In the genomic region with DNA sequence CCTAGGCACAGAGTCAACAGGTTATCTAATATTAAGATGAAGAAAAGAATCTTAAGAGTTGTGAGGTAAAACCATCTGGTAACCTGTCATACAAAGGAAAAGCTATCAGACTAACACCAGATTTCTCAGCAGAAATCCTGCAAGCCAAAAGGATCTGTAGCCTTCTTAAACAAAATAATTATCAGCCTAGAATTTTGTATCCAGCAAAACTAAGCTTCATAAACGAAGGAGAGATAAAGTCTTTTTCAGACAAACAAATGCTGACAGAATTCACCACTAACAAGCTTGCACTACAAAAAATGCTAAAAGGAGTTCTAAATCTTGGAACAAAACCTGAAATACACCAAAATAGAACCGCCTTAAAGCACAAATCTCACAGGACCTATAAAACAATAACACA, we compare ENCODE assay signal across 24 cellular contexts. TPM values are rescaled to one million over a fixed set of nuclear protein-coding genes. Genes with fewer than 3 reads are reported as not detected.
DNase-seq lines count a peak whose midpoint lies in the region; ATAC-seq and TF ChIP-seq lines count a peak whose summit lies in the region.
"Had no signal": no experiment of that assay in that cellular context is flagged by ENCODE, and none has a peak within 500 bp of the region (broad histone marks: within the 10 kb centered on the region; RNA-seq: fewer than 3 reads in every experiment).

No MANE protein-coding gene starts in this region.

- H3K36me3 ChIP-seq in HEK293 (ENCODE audit: control insufficient read depth in 2 of 2, insufficient read depth in 1 of 2, low read length in 2 of 2) (no peaks in the 10 kb centered on the region), iPS-18a (ENCODE audit: control insufficient read depth, low read depth, low read length) (no peaks in the 10 kb centered on the region), neural progenitor cell (no peaks in the 10 kb centered on the region), HAP-1 (replicated peaks) (no peaks in the 10 kb centered on the region)
- H3K36me3 ChIP-seq: BLaER1 treated with 17β-estradiol and CSF1 and Interleukin-3, amounts not matched to agents 10 nM and 100 nM had no signal

- in situ Hi-C loops in HAP-1 (cut with MboI; ENCODE audit: low sequenced_read_pairs) = no loop called here

- DNase-seq in WTC11 (ENCODE audit: low spot score) = no peak
- DNase-seq in neural progenitor cell (ENCODE audit: low spot score) = no peak
- DNase-seq in NCI-H128 (lab: John Stamatoyannopoulos, UW; ENCODE audit: unreplicated experiment) = no peak
- no peak for DNase-seq in HAP-1 (ENCODE audit: low spot score in 2 of 2)
- no peak for DNase-seq in activated naive CD8-positive, alpha-beta T cell treated with anti-CD3 and anti-CD28 coated beads for 36 hours
- DNase-seq: 8988T; CD8-positive, alpha-beta T cell; DMS 273 treated with DMSO at 0.1 percent for 48 hours; DMS53; DND-41; EL; GOT3; H7; KG1 had no signal

- ATAC-seq in WTC11 = no peak
- no peak for ATAC-seq in activated CD4-positive, CD25-positive, alpha-beta regulatory T cell treated with anti-CD3 and anti-CD28 coated beads, Interleukin-2, amount 50 U/mL, for 24 hours
- ATAC-seq: CD8-positive, alpha-beta T cell; GM12878; HepG2 had no signal

- H3K9me3 ChIP-seq in HEK293 (ENCODE audit: control insufficient read depth, insufficient read depth, low read depth, low read length) = no peaks in the 10 kb centered on the region
- peaks cover 3% of the 10 kb centered on the region for H3K9me3 ChIP-seq in iPS-18a (ENCODE audit: control insufficient read depth, low read depth, low read length)
- H3K9me3 ChIP-seq in neural progenitor cell (ENCODE audit: low read depth) = peaks cover 8% of the 10 kb centered on the region
- H3K9me3 ChIP-seq in HAP-1 = no peaks in the 10 kb centered on the region

- H3K9ac ChIP-seq in iPS-18a (ENCODE audit: low read length) (no peak overlapping the region), neural progenitor cell (no peak overlapping the region)
- H3K9ac ChIP-seq: BLaER1 treated with 17β-estradiol and CSF1 and Interleukin-3, amounts not matched to agents 10 nM and 100 nM had no signal

- H3K4me3 Mint-ChIP-seq in WTC11 (peak overlapping the region; percentile 73), neural progenitor cell (no peak overlapping the region)
- no peak overlapping the region for H3K4me3 Mint-ChIP-seq in activated naive CD8-positive, alpha-beta T cell treated with anti-CD3 and anti-CD28 coated beads for 36 hours
- H3K4me3 Mint-ChIP-seq: B cell; CD8-positive, alpha-beta T cell; IgD-negative memory B cell had no signal

- H3K27me3 ChIP-seq in iPS-18a (ENCODE audit: control insufficient read depth, insufficient read depth, low read length) (no peaks in the 10 kb centered on the region), neural progenitor cell (no peaks in the 10 kb centered on the region), HAP-1 (ENCODE audit: low read depth) (no peaks in the 10 kb centered on the region)
- H3K27me3 ChIP-seq: BLaER1 treated with 17β-estradiol and CSF1 and Interleukin-3, amounts not matched to agents 10 nM and 100 nM had no signal

- H3K79me2 ChIP-seq in neural progenitor cell (ENCODE audit: low read depth) = no peaks in the 10 kb centered on the region

- H3K4me2 ChIP-seq in neural progenitor cell = peak overlapping the region; percentile 18
- H3K4me2 ChIP-seq: BLaER1 treated with 17β-estradiol and CSF1 and Interleukin-3, amounts not matched to agents 10 nM and 100 nM had no signal

- H3K4me3 ChIP-seq in HEK293 (ENCODE audit: low read depth, low read length) (no peak overlapping the region), iPS-18a (ENCODE audit: low read length) (peak overlapping the region; percentile 14), neural progenitor cell (peak overlapping the region; percentile 19), HAP-1 (no peak overlapping the region)
- H3K4me3 ChIP-seq: BLaER1 treated with 17β-estradiol and CSF1 and Interleukin-3, amounts not matched to agents 10 nM and 100 nM; GM12878 had no signal

- H3K4me1 ChIP-seq in HEK293 (ENCODE audit: control insufficient read depth, insufficient read depth, low read length) (no peaks in the 10 kb centered on the region), iPS-18a (ENCODE audit: control insufficient read depth, low read depth, low read length) (no peaks in the 10 kb centered on the region), neural progenitor cell (no peaks in the 10 kb centered on the region), HAP-1 (no peaks in the 10 kb centered on the region)
- H3K4me1 ChIP-seq: BLaER1 treated with 17β-estradiol and CSF1 and Interleukin-3, amounts not matched to agents 10 nM and 100 nM had no signal

- POLR2A ChIA-PET in HEK293 (lab: Yijun Ruan, JAX) (no interaction called here), WTC11 (lab: Charles Lee) (interaction anchor here (1.1 kb wide), 1 partner anchor 9 kb away, joined by 3 read pairs; no protein-coding TSS in a partner anchor)

- peaks cover 11% of the 10 kb centered on the region for H3K4me1 Mint-ChIP-seq in WTC11
- H3K4me1 Mint-ChIP-seq in neural progenitor cell = no peaks in the 10 kb centered on the region
- H3K4me1 Mint-ChIP-seq in activated naive CD8-positive, alpha-beta T cell treated with anti-CD3 and anti-CD28 coated beads for 36 hours = no peaks in the 10 kb centered on the region
- H3K4me1 Mint-ChIP-seq: B cell, IgD-negative memory B cell had no signal

- H3F3A ChIP-seq in neural progenitor cell (ENCODE audit: low read depth) = no peaks in the 10 kb centered on the region

- H3K36me3 Mint-ChIP-seq in WTC11 = peaks cover 26% of the 10 kb centered on the region
- H3K36me3 Mint-ChIP-seq in neural progenitor cell = no peaks in the 10 kb centered on the region
- peaks cover 2% of the 10 kb centered on the region for H3K36me3 Mint-ChIP-seq in activated naive CD8-positive, alpha-beta T cell treated with anti-CD3 and anti-CD28 coated beads for 36 hours
- H3K36me3 Mint-ChIP-seq: CD8-positive, alpha-beta T cell; IgD-negative memory B cell had no signal

- H4K20me1 ChIP-seq in neural progenitor cell (ENCODE audit: low read depth) = no peaks in the 10 kb centered on the region
- H4K20me1 ChIP-seq: BLaER1 treated with 17β-estradiol and CSF1 and Interleukin-3, amounts not matched to agents 10 nM and 100 nM had no signal

- no peak for TF ChIP-seq CTCF in HEK293 (tag by site-specific recombination; IDR thresholded peaks at IDR 0.05)
- no peak for TF ChIP-seq CTCF in WTC11 (IDR thresholded peaks at IDR 0.05)
- TF ChIP-seq CTCF in neural progenitor cell (IDR thresholded peaks at IDR 0.05) = no peak

- H3K27ac Mint-ChIP-seq in WTC11 = no peak overlapping the region
- H3K27ac Mint-ChIP-seq in neural progenitor cell = no peak overlapping the region
- H3K27ac Mint-ChIP-seq in activated naive CD8-positive, alpha-beta T cell treated with anti-CD3 and anti-CD28 coated beads for 36 hours = no peak overlapping the region
- H3K27ac Mint-ChIP-seq: B cell; CD8-positive, alpha-beta T cell; IgD-negative memory B cell had no signal

- peaks cover 35% of the 10 kb centered on the region for H3K9me3 Mint-ChIP-seq in WTC11
- peaks cover 13% of the 10 kb centered on the region for H3K9me3 Mint-ChIP-seq in neural progenitor cell
- peaks cover 8% of the 10 kb centered on the region for H3K9me3 Mint-ChIP-seq in activated naive CD8-positive, alpha-beta T cell treated with anti-CD3 and anti-CD28 coated beads for 36 hours

- peak overlapping the region; percentile 68 for H2AFZ ChIP-seq in neural progenitor cell (replicated peaks)

- H3K27me3 Mint-ChIP-seq in WTC11 (ENCODE audit: low read depth) (peaks cover 5% of the 10 kb centered on the region), neural progenitor cell (ENCODE audit: insufficient read depth, low read depth) (no peaks in the 10 kb centered on the region)
- peaks cover 15% of the 10 kb centered on the region for H3K27me3 Mint-ChIP-seq in activated naive CD8-positive, alpha-beta T cell treated with anti-CD3 and anti-CD28 coated beads for 36 hours

- CTCF ChIA-PET in HEK293 (lab: Yijun Ruan, JAX) = no interaction called here
- CTCF ChIA-PET in WTC11 (lab: Charles Lee) = interaction anchor here (1.5 to 2.2 kb wide), 2 partner anchors 10 to 160 kb away, joined by 5 to 8 read pairs; a partner anchor contains a TSS

- H3K27ac ChIP-seq in HEK293 (ENCODE audit: extremely low read depth, low read depth, low read length) = no peak overlapping the region
- H3K27ac ChIP-seq in iPS-18a (ENCODE audit: low read length) = no peak overlapping the region
- H3K27ac ChIP-seq in neural progenitor cell = no peak overlapping the region
- H3K27ac ChIP-seq: BLaER1 treated with 17β-estradiol and CSF1 and Interleukin-3, amounts not matched to agents 10 nM and 100 nM had no signal

TF ChIP-seq in HEK293, 187 proteins besides CTCF, POLR2A, EP300 and RAD21:
- TF ChIP-seq SETDB1 (IDR thresholded peaks at IDR 0.05; ENCODE audit: insufficient read length, low read length) (peak; percentile 82), ZNF571 (tag by site-specific recombination; IDR thresholded peaks at IDR 0.05) (no peak)

TF ChIP-seq in WTC11, 78 proteins besides CTCF, POLR2A, EP300 and RAD21 (continues in another document):
- no peak for TF ChIP-seq ZBTB21 (CRISPR knock-in tag; IDR thresholded peaks at IDR 0.05; ENCODE audit: borderline replicate concordance)
- TF ChIP-seq, protein P1, sequence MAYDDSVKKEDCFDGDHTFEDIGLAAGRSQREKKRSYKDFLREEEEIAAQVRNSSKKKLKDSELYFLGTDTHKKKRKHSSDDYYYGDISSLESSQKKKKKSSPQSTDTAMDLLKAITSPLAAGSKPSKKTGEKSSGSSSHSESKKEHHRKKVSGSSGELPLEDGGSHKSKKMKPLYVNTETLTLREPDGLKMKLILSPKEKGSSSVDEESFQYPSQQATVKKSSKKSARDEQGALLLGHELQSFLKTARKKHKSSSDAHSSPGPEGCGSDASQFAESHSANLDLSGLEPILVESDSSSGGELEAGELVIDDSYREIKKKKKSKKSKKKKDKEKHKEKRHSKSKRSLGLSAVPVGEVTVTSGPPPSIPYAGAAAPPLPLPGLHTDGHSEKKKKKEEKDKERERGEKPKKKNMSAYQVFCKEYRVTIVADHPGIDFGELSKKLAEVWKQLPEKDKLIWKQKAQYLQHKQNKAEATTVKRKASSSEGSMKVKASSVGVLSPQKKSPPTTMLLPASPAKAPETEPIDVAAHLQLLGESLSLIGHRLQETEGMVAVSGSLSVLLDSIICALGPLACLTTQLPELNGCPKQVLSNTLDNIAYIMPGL (CRISPR knock-in tag; IDR thresholded peaks at IDR 0.05) = no peak
- no peak for TF ChIP-seq NFE2L1 (CRISPR knock-in tag; IDR thresholded peaks at IDR 0.05)
- TF ChIP-seq NR3C1 (CRISPR knock-in tag; conservative IDR thresholded peaks at IDR 0.05; ENCODE audit: low read depth) = no peak
- TF ChIP-seq NR1H2 (CRISPR knock-in tag; IDR thresholded peaks at IDR 0.05) = no peak
- no peak for TF ChIP-seq FOXK1 (CRISPR knock-in tag; IDR thresholded peaks at IDR 0.05)

RNA-seq across cellular contexts. Expression of a gene that starts 9.9 kb away (rescaled TPM):
- total RNA-seq in WTC11 (2021) (1.6 to 2.0 TPM (median 1.7 TPM) in 3 replicates), neural progenitor cell (ENCODE audit: low replicate concordance) (2.7 and 4.1 TPM in 2 replicates)
- under 1 TPM in 1 of 2 experiments, not detected in 1; 0.10 TPM for total RNA-seq in activated naive CD8-positive, alpha-beta T cell treated with anti-CD3 and anti-CD28 coated beads for 36 hours
- total RNA-seq: A673, B cell, G401, GM12878, HepG2 had no signal

Comparison
In these comparisons a context has a peak if more than half of its experiments do, and no peak if none do; other contexts are left out.
1. H3K4me3 ChIP-seq: peak in iPS-18a (single experiment) and neural progenitor cell (single experiment); none in HEK293 (single experiment) and HAP-1 (single experiment).